8 cellular contexts compared by ENCODE assay signal in genomic region chr17:7403902-7404736, GRCh38. TPM values are rescaled to one million over a fixed set of nuclear protein-coding genes. Genes with fewer than 3 reads are reported as not detected.
A peak's percentile ranks its signal among the peaks of the same experiment; 100 is the strongest.
DNase-seq lines count a peak whose midpoint lies in the region; ATAC-seq and TF ChIP-seq lines count a peak whose summit lies in the region.

Gene TMEM256 (minus strand): TSS chr17:7404097. CDS start chr17:7404084, 13 bp downstream.

- DNase-seq in NCI-H146 (lab: John Stamatoyannopoulos, UW) (peak; percentile 99), T-helper 1 cell (peak; percentile 92 to 99 (median 96)), adrenal gland (peak; percentile 98 to 100 (median 99)), heart left ventricle (peak; percentile 99), pons (ENCODE audit: low spot score) (peak; percentile 100), type B pancreatic cell (ENCODE audit: extremely low spot score, unreplicated experiment) (peak; percentile 97)

- peaks cover 1% of the 10 kb centered on the region for H3K36me3 Mint-ChIP-seq in type B pancreatic cell

- intact Hi-C loops in adrenal gland (cut with DNase I) (no loop called here), heart left ventricle (cut with DNase I) (loop anchor here in 6 of 10 donors (1.0 to 5.0 kb wide), 8 partner anchors 10 to 157 kb away; partner anchors contain the start of genes POLR2A (in 3 of the 6), KCTD11 (in 2 of the 6), TMEM102 (in 2 of the 6) and FGF11 (in 1 of the 6))

- TF ChIP-seq CTCF in GM12875 (IDR thresholded peaks at IDR 0.05; ENCODE audit: borderline replicate concordance, insufficient read depth, low read depth, low read length) (no peak), adrenal gland (IDR thresholded peaks at IDR 0.05) (peak in 2 of 6 experiments; percentile 17 to 24), heart left ventricle (IDR thresholded peaks at IDR 0.05) (no peak), type B pancreatic cell (conservative IDR thresholded peaks at IDR 0.05) (peak; percentile 38)

- peak within 1 kb of the TSS; percentile 80 for H3K4me3 ChIP-seq in GM12875 (ENCODE audit: low read depth, low read length)
- H3K4me3 ChIP-seq in adrenal gland = peak within 1 kb of the TSS; percentile 24 to 88 (median 72)
- peak within 1 kb of the TSS; percentile 49 to 88 (median 72) for H3K4me3 ChIP-seq in heart left ventricle

- no peaks in the 10 kb centered on the region for H3K9me3 Mint-ChIP-seq in type B pancreatic cell

- peak within 1 kb of the TSS; percentile 94 for H3K4me3 Mint-ChIP-seq in type B pancreatic cell

- no peaks in the 10 kb centered on the region for H3K9me3 ChIP-seq in adrenal gland (replicated peaks in 1 of 3)
- H3K9me3 ChIP-seq in heart left ventricle = no peaks in the 10 kb centered on the region

- peaks cover 14% of the 10 kb centered on the region for H3K4me1 Mint-ChIP-seq in type B pancreatic cell (ENCODE audit: unreplicated experiment)

- H3K36me3 ChIP-seq in adrenal gland (replicated peaks in 1 of 2) (no peaks in the 10 kb centered on the region), heart left ventricle (peaks cover 0 to 9% (median 0%) of the 10 kb centered on the region in 9 donors)

- H3K4me1 ChIP-seq in adrenal gland (replicated peaks in 1 of 2) = peaks cover 7 to 15% of the 10 kb centered on the region in 2 donors
- peaks cover 5 to 34% (median 17%) of the 10 kb centered on the region in 12 donors for H3K4me1 ChIP-seq in heart left ventricle

- peaks cover 4% of the 10 kb centered on the region for H3K27me3 Mint-ChIP-seq in type B pancreatic cell

- 0 to 2% (median 0%) methylated on average over 18 to 53 of the region's 53 CpGs for WGBS in adrenal gland, 4 donors
- WGBS in heart left ventricle, 4 donors = 0 to 1% (median 0%) methylated on average over 28 to 53 of the region's 53 CpGs

- peak within 1 kb of the TSS; percentile 96 for H3K27ac Mint-ChIP-seq in type B pancreatic cell

- TF ChIP-seq POLR2A in adrenal gland (IDR thresholded peaks at IDR 0.05) (peak; percentile 85 to 99), heart left ventricle (IDR thresholded peaks at IDR 0.05) (peak; percentile 94 to 99)

- H3K27me3 ChIP-seq in adrenal gland = no peaks in the 10 kb centered on the region
- H3K27me3 ChIP-seq in heart left ventricle = peaks cover 0 to 5% (median 0%) of the 10 kb centered on the region in 9 donors

- ATAC-seq in HG02840 (IDR thresholded peaks at IDR 0.05; ENCODE audit: low FRiP score, unreplicated experiment) = peak; percentile 95
- ATAC-seq in heart left ventricle = peak; percentile 93 to 97 (median 96)

- H3K27ac ChIP-seq in adrenal gland = peak within 1 kb of the TSS; percentile 83 to 93 (median 86)
- H3K27ac ChIP-seq in heart left ventricle = peak within 1 kb of the TSS; percentile 83 to 98 (median 92)

RNA-seq across cellular contexts. Expression of gene TMEM256, which starts in this region (rescaled TPM):
- total RNA-seq in adrenal gland (100 to 1,000 TPM in 3 of 8 donors, 10 to 100 TPM in 5; 52.9 to 205 (median 89.0) TPM), heart left ventricle (10 to 100 TPM; 51.9 to 78.7 (median 69.5) TPM), type B pancreatic cell (ENCODE audit: low replicate concordance) (89.8 and 90.3 TPM in 2 replicates)
- polyA plus RNA-seq in adrenal gland (100 to 1,000 TPM in 2 of 3 donors, 10 to 100 TPM in 1; 48.5 to 334 (median 254) TPM), heart left ventricle (100 to 1,000 TPM in 1 of 2 donors, 10 to 100 TPM in 1; 74.4 to 195 TPM)

Comparison
In these comparisons a context has a peak if more than half of its experiments do, and no peak if none do; other contexts are left out.
1. Peak in every context shown above with its lines: DNase-seq, ATAC-seq, H3K4me3 ChIP-seq and H3K27ac ChIP-seq.
2. intact Hi-C loops: an anchor here in heart left ventricle (1.0 to 5.0 kb wide); none called in adrenal gland.